Comparison of ENCODE assay signal across 12 cellular contexts in the genomic region with DNA sequence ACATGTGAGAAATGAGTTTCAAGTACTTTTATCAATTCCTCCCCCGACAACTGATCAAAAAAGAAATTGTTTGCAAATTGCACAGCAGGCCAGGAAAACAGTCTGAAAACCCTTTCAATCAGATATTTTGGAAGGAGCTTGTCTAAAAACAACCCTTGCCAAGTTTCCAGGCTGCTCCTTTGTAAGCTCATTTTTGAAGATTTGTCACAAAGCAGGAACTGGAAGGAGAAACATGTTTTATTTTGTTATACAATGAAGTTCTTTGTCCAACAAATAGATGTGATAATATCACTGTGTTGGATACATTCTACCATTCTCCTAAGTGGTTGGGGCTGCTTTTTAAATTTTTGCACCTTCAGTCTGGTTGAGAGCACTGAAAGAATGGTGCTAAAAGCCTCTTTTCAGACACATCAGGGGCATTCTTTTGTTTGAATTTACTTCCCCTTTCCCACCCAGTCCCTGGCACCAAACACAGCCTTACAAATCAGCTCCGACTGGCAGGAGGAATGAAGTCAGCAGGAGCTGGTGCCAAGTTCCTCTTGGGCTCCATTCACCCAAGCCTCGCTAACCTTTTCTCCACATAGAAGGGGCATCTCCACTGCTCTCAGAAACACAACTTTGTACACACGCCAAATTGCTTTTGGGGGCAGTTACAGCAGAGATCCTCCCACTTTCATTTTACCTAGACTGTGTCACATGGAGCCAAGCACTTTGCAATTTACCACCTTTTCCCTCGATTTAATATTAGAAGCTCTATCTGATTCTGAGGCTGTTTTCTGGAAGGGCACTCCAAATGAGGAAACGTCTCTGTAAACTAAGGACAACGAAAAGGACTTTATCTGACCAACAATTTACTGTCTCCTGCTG.
A peak's percentile ranks its signal among the peaks of the same experiment; 100 is the strongest.
DNase-seq lines count a peak whose midpoint lies in the region; ATAC-seq and TF ChIP-seq lines count a peak whose summit lies in the region.
"Had no signal": no experiment of that assay in that cellular context is flagged by ENCODE, and none has a peak within 500 bp of the region (broad histone marks: within the 10 kb centered on the region; RNA-seq: fewer than 3 reads in every experiment).

No MANE protein-coding gene starts in this region.

- TF ChIP-seq CTCF in SK-N-SH (IDR thresholded peaks at IDR 0.05), result no peak

- H3K9me2 ChIP-seq in GM23248 (ENCODE audit: insufficient read depth) (no peaks in the 10 kb centered on the region), SK-N-SH (no peaks in the 10 kb centered on the region)

- H3K79me2 ChIP-seq in GM23248 (ENCODE audit: insufficient read depth) (no peaks in the 10 kb centered on the region), SK-N-SH (ENCODE audit: insufficient read depth) (no peaks in the 10 kb centered on the region)

- H3K4me1 ChIP-seq in GM23248 (ENCODE audit: insufficient read depth), result no peaks in the 10 kb centered on the region
- H3K4me1 ChIP-seq in SK-N-SH (ENCODE audit: control insufficient read depth in 1 of 2, insufficient read depth in 2 of 2, low read depth in 1 of 2, low read length in 1 of 2), result peaks cover 6 to 8% of the 10 kb centered on the region in 2 experiments; a peak in 2 of 4 replicates

- no peak for ATAC-seq in HG03521 (IDR thresholded peaks at IDR 0.05; ENCODE audit: unreplicated experiment)

- no peak overlapping the region for H3K27ac Mint-ChIP-seq in activated CD4-positive, alpha-beta T cell treated with anti-CD3 and anti-CD28 coated beads, Interleukin-2, amount 10 ng/mL, durations not matched to agents 24 days and 14 days

- H3K27me3 Mint-ChIP-seq in activated CD4-positive, alpha-beta T cell treated with anti-CD3 and anti-CD28 coated beads, Interleukin-2, amount 10 ng/mL, durations not matched to agents 24 days and 14 days, result peaks cover 3% of the 10 kb centered on the region

- H3K9ac ChIP-seq in GM23248 (no peak overlapping the region), SK-N-SH (0 out of 2 replicates have a peak overlapping the region, but pooled peaks have one; percentile 6)
- H3K9ac ChIP-seq: KMS-11 had no signal

- no peaks in the 10 kb centered on the region for H3K36me3 ChIP-seq in GM23248 (ENCODE audit: low read depth)
- no peaks in the 10 kb centered on the region for H3K36me3 ChIP-seq in SK-N-SH (replicated peaks in 1 of 2; ENCODE audit: control insufficient read depth in 1 of 2, insufficient read depth in 2 of 2, low read length in 1 of 2)

- no peak overlapping the region for H3K4me3 ChIP-seq in GM23248
- H3K4me3 ChIP-seq in SK-N-SH (ENCODE audit: low read depth in 2 of 2, low read length in 1 of 2), result no peak overlapping the region

- no peak for TF ChIP-seq EP300 in SK-N-SH (IDR thresholded peaks at IDR 0.05; ENCODE audit: borderline replicate concordance in 1 of 2, low read depth in 1 of 2, low read length in 1 of 2)

- H2AFZ ChIP-seq in GM23248 (0 out of 2 replicates have a peak overlapping the region, but pooled peaks have one; percentile 33), SK-N-SH (ENCODE audit: low read depth) (peak overlapping the region; percentile 31; the same call in 1 of the 2 replicates)

- H3K27me3 ChIP-seq in GM23248 (replicated peaks; ENCODE audit: insufficient read depth) (no peaks in the 10 kb centered on the region), SK-N-SH (ENCODE audit: insufficient read depth) (no peaks in the 10 kb centered on the region)

- intact Hi-C loops in activated CD4-positive, alpha-beta T cell treated with anti-CD3 and anti-CD28 coated beads, Interleukin-2, amount 10 ng/mL, durations not matched to agents 24 days and 14 days (cut with micrococcal nuclease), result no loop called here

- no peaks in the 10 kb centered on the region for H3K9me3 ChIP-seq in GM23248 (ENCODE audit: low read depth)
- no peaks in the 10 kb centered on the region for H3K9me3 ChIP-seq in SK-N-SH

- WGBS in GM23248 (ENCODE audit: low coverage in 1 of 2, low lambda C conversion rate in 2 of 2, missing lambda C conversion rate in 2 of 2), 2 experiments, result 46 to 47% methylated on average over 7 of the region's 7 CpGs
- 54% methylated on average over 7 of the region's 7 CpGs for WGBS in SK-N-SH (ENCODE audit: low lambda C conversion rate)

- no peak overlapping the region for H3K27ac ChIP-seq in GM23248
- peak overlapping the region in 1 of 2 experiments; percentile 31; a peak in 1 of 4 replicates for H3K27ac ChIP-seq in SK-N-SH (ENCODE audit: low read depth in 2 of 2, low read length in 1 of 2)
- H3K27ac ChIP-seq: KMS-11 had no signal

- no peaks in the 10 kb centered on the region for H3K9me3 Mint-ChIP-seq in activated CD4-positive, alpha-beta T cell treated with anti-CD3 and anti-CD28 coated beads, Interleukin-2, amount 10 ng/mL, durations not matched to agents 24 days and 14 days

- CTCF ChIA-PET in SK-N-SH (lab: Yijun Ruan, JAX), result no interaction called here

- no peaks in the 10 kb centered on the region for H3F3A ChIP-seq in GM23248 (ENCODE audit: insufficient read depth)
- H3F3A ChIP-seq in SK-N-SH (replicated peaks; ENCODE audit: insufficient read depth), result no peaks in the 10 kb centered on the region

- DNase-seq in GM23248 (peak; percentile 25), SK-N-SH (no peak), globus pallidus (ENCODE audit: low spot score) (peak; percentile 76), putamen (ENCODE audit: low spot score) (peak; percentile 70), NCI-H1048 (lab: John Stamatoyannopoulos, UW) (no peak), NCI-H2227 (lab: John Stamatoyannopoulos, UW; ENCODE audit: unreplicated experiment) (no peak)
- DNase-seq in activated CD4-positive, alpha-beta T cell treated with anti-CD3 and anti-CD28 coated beads, Interleukin-2, amount 10 ng/mL, durations not matched to agents 24 days and 14 days, result no peak
- DNase-seq: activated naive CD4-positive, alpha-beta T cell treated with anti-CD3 and anti-CD28 coated beads, Interleukin-2, amount 50 U/mL, for 16 hours; stimulated activated CD4-positive, alpha-beta T cell treated with anti-CD3 and anti-CD28 coated beads, Interleukin-2, amount 100 ng/mL, for 24 hours; T-helper 1 cell had no signal

- H3K4me2 ChIP-seq in GM23248 (ENCODE audit: unreplicated experiment) (no peak overlapping the region), SK-N-SH (peak overlapping the region; percentile 37)
- H3K4me2 ChIP-seq: KMS-11 had no signal

- no peaks in the 10 kb centered on the region for H4K20me1 ChIP-seq in GM23248 (ENCODE audit: insufficient read depth)
- H4K20me1 ChIP-seq in SK-N-SH (ENCODE audit: insufficient read depth), result no peaks in the 10 kb centered on the region

- H3K4me1 Mint-ChIP-seq in activated CD4-positive, alpha-beta T cell treated with anti-CD3 and anti-CD28 coated beads, Interleukin-2, amount 10 ng/mL, durations not matched to agents 24 days and 14 days, result no peaks in the 10 kb centered on the region

- TF ChIP-seq RAD21 in SK-N-SH (IDR thresholded peaks at IDR 0.05; ENCODE audit: low read length), result no peak

- POLR2A ChIA-PET in SK-N-SH (lab: Yijun Ruan, JAX), result no interaction called here

- no peaks in the 10 kb centered on the region for H3K36me3 Mint-ChIP-seq in activated CD4-positive, alpha-beta T cell treated with anti-CD3 and anti-CD28 coated beads, Interleukin-2, amount 10 ng/mL, durations not matched to agents 24 days and 14 days (ENCODE audit: low read depth)

- in situ Hi-C loops in GM23248 (cut with MboI), result no loop called here

- H3K4me3 Mint-ChIP-seq in activated CD4-positive, alpha-beta T cell treated with anti-CD3 and anti-CD28 coated beads, Interleukin-2, amount 10 ng/mL, durations not matched to agents 24 days and 14 days, result no peak overlapping the region

TF ChIP-seq in SK-N-SH, 30 proteins besides CTCF, POLR2A, EP300 and RAD21:
- TF ChIP-seq GATA2 (CRISPR knock-in tag; IDR thresholded peaks at IDR 0.05) (no peak), YY1 (IDR thresholded peaks at IDR 0.05; ENCODE audit: low read depth) (no peak; the same call in 1 of the 2 replicates), NFIC (IDR thresholded peaks at IDR 0.05; ENCODE audit: borderline replicate concordance) (peak; percentile 90), TCF12 (IDR thresholded peaks at IDR 0.05) (peak; percentile 19; the same call in 1 of the 2 replicates)
- TF ChIP-seq, protein P1, sequence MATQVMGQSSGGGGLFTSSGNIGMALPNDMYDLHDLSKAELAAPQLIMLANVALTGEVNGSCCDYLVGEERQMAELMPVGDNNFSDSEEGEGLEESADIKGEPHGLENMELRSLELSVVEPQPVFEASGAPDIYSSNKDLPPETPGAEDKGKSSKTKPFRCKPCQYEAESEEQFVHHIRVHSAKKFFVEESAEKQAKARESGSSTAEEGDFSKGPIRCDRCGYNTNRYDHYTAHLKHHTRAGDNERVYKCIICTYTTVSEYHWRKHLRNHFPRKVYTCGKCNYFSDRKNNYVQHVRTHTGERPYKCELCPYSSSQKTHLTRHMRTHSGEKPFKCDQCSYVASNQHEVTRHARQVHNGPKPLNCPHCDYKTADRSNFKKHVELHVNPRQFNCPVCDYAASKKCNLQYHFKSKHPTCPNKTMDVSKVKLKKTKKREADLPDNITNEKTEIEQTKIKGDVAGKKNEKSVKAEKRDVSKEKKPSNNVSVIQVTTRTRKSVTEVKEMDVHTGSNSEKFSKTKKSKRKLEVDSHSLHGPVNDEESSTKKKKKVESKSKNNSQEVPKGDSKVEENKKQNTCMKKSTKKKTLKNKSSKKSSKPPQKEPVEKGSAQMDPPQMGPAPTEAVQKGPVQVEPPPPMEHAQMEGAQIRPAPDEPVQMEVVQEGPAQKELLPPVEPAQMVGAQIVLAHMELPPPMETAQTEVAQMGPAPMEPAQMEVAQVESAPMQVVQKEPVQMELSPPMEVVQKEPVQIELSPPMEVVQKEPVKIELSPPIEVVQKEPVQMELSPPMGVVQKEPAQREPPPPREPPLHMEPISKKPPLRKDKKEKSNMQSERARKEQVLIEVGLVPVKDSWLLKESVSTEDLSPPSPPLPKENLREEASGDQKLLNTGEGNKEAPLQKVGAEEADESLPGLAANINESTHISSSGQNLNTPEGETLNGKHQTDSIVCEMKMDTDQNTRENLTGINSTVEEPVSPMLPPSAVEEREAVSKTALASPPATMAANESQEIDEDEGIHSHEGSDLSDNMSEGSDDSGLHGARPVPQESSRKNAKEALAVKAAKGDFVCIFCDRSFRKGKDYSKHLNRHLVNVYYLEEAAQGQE (IDR thresholded peaks at IDR 0.05; ENCODE audit: low read depth, low read length), result no peak
- TF ChIP-seq, protein P2, sequence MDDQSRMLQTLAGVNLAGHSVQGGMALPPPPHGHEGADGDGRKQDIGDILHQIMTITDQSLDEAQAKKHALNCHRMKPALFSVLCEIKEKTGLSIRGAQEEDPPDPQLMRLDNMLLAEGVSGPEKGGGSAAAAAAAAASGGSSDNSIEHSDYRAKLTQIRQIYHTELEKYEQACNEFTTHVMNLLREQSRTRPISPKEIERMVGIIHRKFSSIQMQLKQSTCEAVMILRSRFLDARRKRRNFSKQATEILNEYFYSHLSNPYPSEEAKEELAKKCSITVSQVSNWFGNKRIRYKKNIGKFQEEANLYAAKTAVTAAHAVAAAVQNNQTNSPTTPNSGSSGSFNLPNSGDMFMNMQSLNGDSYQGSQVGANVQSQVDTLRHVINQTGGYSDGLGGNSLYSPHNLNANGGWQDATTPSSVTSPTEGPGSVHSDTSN (IDR thresholded peaks at IDR 0.05), result peak; percentile 48

Comparison
In these comparisons a context has a peak if more than half of its experiments do, and no peak if none do; other contexts are left out.
1. DNase-seq: peak in GM23248 (single experiment), globus pallidus (single experiment) and putamen (single experiment); none in SK-N-SH (single experiment), NCI-H1048 (single experiment), NCI-H2227 (single experiment) and activated CD4-positive, alpha-beta T cell treated with anti-CD3 and anti-CD28 coated beads, Interleukin-2, amount 10 ng/mL, durations not matched to agents 24 days and 14 days (single experiment).